In genomic region chr10:78977761-78978305, GRCh38 we compare ENCODE assay signal across 9 cellular contexts.
DNase-seq lines count a peak whose midpoint lies in the region; TF ChIP-seq lines count a peak whose summit lies in the region.
"Had no signal": no experiment of that assay in that cellular context is flagged by ENCODE, and none has a peak within 500 bp of the region (broad histone marks: within the 10 kb centered on the region; RNA-seq: fewer than 3 reads in every experiment).

No MANE protein-coding gene starts in this region.

- DNase-seq in AG08396 (ENCODE audit: low spot score), result peak; percentile 68
- DNase-seq in HuH-7 (ENCODE audit: low spot score), result peak; percentile 60
- peak; percentile 67 for DNase-seq in myocyte (ENCODE audit: low read depth)
- no peak for DNase-seq in NCI-H82 treated with DMSO at 0.1 percent for 48 hours (lab: John Stamatoyannopoulos, UW; ENCODE audit: unreplicated experiment)
- DNase-seq in NCI-H1092 treated with DMSO at 0.1 percent for 48 hours (lab: John Stamatoyannopoulos, UW), result no peak
- no peak for DNase-seq in stimulated activated naive CD4-positive, alpha-beta T cell treated with Interleukin-2 at 50 U/mL for 16 hours (lab: John Stamatoyannopoulos, UW)
- no peak for DNase-seq in activated gamma-delta T cell (lab: John Stamatoyannopoulos, UW)

- H3K4me3 Mint-ChIP-seq in brain, result peak overlapping the region in 1 of 5 experiments; percentile 15
- H3K4me3 Mint-ChIP-seq: memory B cell had no signal

- peak overlapping the region; percentile 36 to 100 (median 95) for H3K27ac Mint-ChIP-seq in brain
- H3K27ac Mint-ChIP-seq: memory B cell had no signal

- H3K4me1 Mint-ChIP-seq in brain, result peaks cover 74% of the 10 kb centered on the region

- H3K36me3 Mint-ChIP-seq in brain, result no peaks in the 10 kb centered on the region
- H3K36me3 Mint-ChIP-seq: memory B cell had no signal

- peaks cover 3% of the 10 kb centered on the region for H3K27me3 Mint-ChIP-seq in brain

- H3K9me3 Mint-ChIP-seq in brain, result peaks cover 0 to 7% (median 0%) of the 10 kb centered on the region in 5 experiments
- H3K9me3 Mint-ChIP-seq: memory B cell had no signal

- no peak for TF ChIP-seq CTCF in brain (conservative IDR thresholded peaks at IDR 0.05)

Comparison
In these comparisons a context has a peak if more than half of its experiments do, and no peak if none do; other contexts are left out.
1. DNase-seq: peak in AG08396 (single experiment), HuH-7 (single experiment) and myocyte (single experiment); none in NCI-H82 treated with DMSO at 0.1 percent for 48 hours (single experiment), NCI-H1092 treated with DMSO at 0.1 percent for 48 hours (single experiment), stimulated activated naive CD4-positive, alpha-beta T cell treated with Interleukin-2 at 50 U/mL for 16 hours (single experiment) and activated gamma-delta T cell (single experiment).